Comparison of ENCODE assay signal across 9 cellular contexts in the genomic region with DNA sequence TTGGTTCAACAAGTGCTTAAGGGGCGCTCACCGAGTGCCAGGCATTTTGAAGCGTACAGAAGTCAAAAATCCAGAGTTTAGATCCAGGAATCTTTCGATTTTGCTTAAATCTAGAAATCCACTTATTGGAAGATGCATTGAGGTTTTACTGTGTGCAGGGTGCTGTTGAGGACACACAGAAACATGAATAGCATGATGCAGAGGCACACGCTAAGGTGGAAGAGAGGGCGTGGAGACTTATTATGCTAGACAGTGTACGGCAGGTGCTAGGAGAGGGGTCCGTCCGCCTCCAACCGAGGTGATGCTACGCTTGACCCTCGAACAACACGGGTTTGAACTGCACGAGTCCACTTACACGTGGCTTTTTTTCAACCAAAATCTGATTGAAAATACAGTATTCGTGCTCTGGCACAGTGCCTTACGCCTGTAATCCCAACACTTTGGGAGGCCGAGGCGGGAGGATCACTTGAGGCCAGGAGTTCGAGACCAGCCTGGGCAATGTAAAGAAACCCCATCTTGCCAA. TPM values are rescaled to one million over a fixed set of nuclear protein-coding genes. Genes with fewer than 3 reads are reported as not detected.
A peak's percentile ranks its signal among the peaks of the same experiment; 100 is the strongest.
DNase-seq lines count a peak whose midpoint lies in the region; ATAC-seq and TF ChIP-seq lines count a peak whose summit lies in the region.
"Had no signal": no experiment of that assay in that cellular context is flagged by ENCODE, and none has a peak within 500 bp of the region (broad histone marks: within the 10 kb centered on the region; RNA-seq: fewer than 3 reads in every experiment).

No MANE protein-coding gene starts in this region.

- DNase-seq in NCI-H524 treated with DMSO at 0.1 percent for 48 hours (lab: John Stamatoyannopoulos, UW) = peak; percentile 26
- no peak for DNase-seq in NCI-H524 (lab: John Stamatoyannopoulos, UW)
- no peak for DNase-seq in astrocyte of the spinal cord (ENCODE audit: low read depth, low spot score)
- DNase-seq in left lobe of liver (ENCODE audit: low spot score) = no peak
- DNase-seq in NCI-H187 (lab: John Stamatoyannopoulos, UW) = no peak
- no peak for DNase-seq in GM10248 (ENCODE audit: extremely low spot score)
- DNase-seq in SW 1271 (lab: John Stamatoyannopoulos, UW) = no peak

- WGBS in thymus = 43% methylated on average over 20 of the region's 20 CpGs

- in situ Hi-C loops in astrocyte of the spinal cord (cut with HindIII; ENCODE audit: low sequenced_read_pairs) = no loop called here

- POLR2A ChIA-PET in GM10248 (lab: Yijun Ruan, JAX) = no interaction called here

- H3K4me1 ChIP-seq in thymus (ENCODE audit: control insufficient read depth, insufficient read depth, low read length) = no peaks in the 10 kb centered on the region

- peaks cover 28% of the 10 kb centered on the region for H3K27me3 ChIP-seq in thymus (ENCODE audit: control insufficient read depth, insufficient read depth)

- H3K36me3 ChIP-seq in thymus (ENCODE audit: control insufficient read depth, insufficient read depth) = no peaks in the 10 kb centered on the region

- CTCF ChIA-PET in GM10248 (lab: Yijun Ruan, JAX) = no interaction called here

- no peaks in the 10 kb centered on the region for H3K9me3 ChIP-seq in thymus (ENCODE audit: control insufficient read depth)

- H3K27ac ChIP-seq in thymus (ENCODE audit: low read depth) = no peak overlapping the region

- peak; percentile 15 for ATAC-seq in left lobe of liver

- H3K4me3 ChIP-seq in astrocyte of the spinal cord (ENCODE audit: low read depth, low read length) (peak overlapping the region; percentile 62), thymus (ENCODE audit: low read length) (peak overlapping the region; percentile 65)

- TF ChIP-seq CTCF in astrocyte of the spinal cord (IDR thresholded peaks at IDR 0.05; ENCODE audit: low read depth, low read length) (no peak), GM10248 (IDR thresholded peaks at IDR 0.05; ENCODE audit: control extremely low read depth, extremely low read depth, low read depth, missing control alignments) (no peak)

RNA-seq across cellular contexts. Expression of a gene that starts 1.0 kb away (rescaled TPM):
- 16.7 TPM for total RNA-seq in left lobe of liver
- polyA plus RNA-seq in thymus = 13.7 TPM
- total RNA-seq: T-helper 2 cell treated with Interferon-gamma antibody and Interleukin-4, amounts not matched to agents 100 ng/mL and 5 ng/mL, for 36 hours had no signal
